In genomic region chr3:42032693-42033349, GRCh38 we compare ENCODE assay signal across 1 cellular context.
TF ChIP-seq lines count a peak whose summit lies in the region.

No MANE protein-coding gene starts in this region.

TF ChIP-seq in HepG2, 621 proteins besides CTCF, POLR2A, EP300 and RAD21 (continued from another document and continues in another):
- TF ChIP-seq ZNF577 (CRISPR knock-in tag; IDR thresholded peaks at IDR 0.05; ENCODE audit: borderline replicate concordance, low read depth): no peak
- no peak for TF ChIP-seq ZNF768 (CRISPR knock-in tag; IDR thresholded peaks at IDR 0.05)
- TF ChIP-seq DNMT1 (CRISPR knock-in tag; IDR thresholded peaks at IDR 0.05): no peak
- TF ChIP-seq HNRNPLL (IDR thresholded peaks at IDR 0.05; ENCODE audit: low read depth, low read length, poor library complexity, severe bottlenecking): no peak
- no peak for TF ChIP-seq SP1 (IDR thresholded peaks at IDR 0.05)
- no peak; the same call in 1 of the 2 replicates for TF ChIP-seq SP1 (CRISPR knock-in tag; IDR thresholded peaks at IDR 0.05)
- TF ChIP-seq ZNF713 (CRISPR knock-in tag; IDR thresholded peaks at IDR 0.05): no peak
- no peak for TF ChIP-seq ZNF709 (CRISPR knock-in tag; IDR thresholded peaks at IDR 0.05)
- no peak for TF ChIP-seq ZNF207 (IDR thresholded peaks at IDR 0.05; ENCODE audit: borderline replicate concordance)
- TF ChIP-seq DBP (CRISPR knock-in tag; IDR thresholded peaks at IDR 0.05; ENCODE audit: not compliant biosample characterization): no peak
- no peak for TF ChIP-seq BATF2 (CRISPR knock-in tag; IDR thresholded peaks at IDR 0.05)
- 0 out of 2 replicates have a peak, but pooled peaks have one; percentile 43 for TF ChIP-seq ZNF749 (CRISPR knock-in tag; IDR thresholded peaks at IDR 0.05; ENCODE audit: borderline replicate concordance)
- no peak for TF ChIP-seq ZNF547 (CRISPR knock-in tag; IDR thresholded peaks at IDR 0.05)
- no peak for TF ChIP-seq RBAK (CRISPR knock-in tag; IDR thresholded peaks at IDR 0.05)
- peak; percentile 88 for TF ChIP-seq ZNF331 (CRISPR knock-in tag; IDR thresholded peaks at IDR 0.05)
- no peak for TF ChIP-seq ZNF136 (CRISPR knock-in tag; IDR thresholded peaks at IDR 0.05; ENCODE audit: low read depth)
- TF ChIP-seq ZNF317 (CRISPR knock-in tag; IDR thresholded peaks at IDR 0.05): peak; percentile 80
- TF ChIP-seq ZNF180 (CRISPR knock-in tag; IDR thresholded peaks at IDR 0.05; ENCODE audit: borderline replicate concordance, low read depth): no peak
- peak; percentile 70; the same call in 1 of the 2 replicates for TF ChIP-seq NAIF1 (CRISPR knock-in tag; IDR thresholded peaks at IDR 0.05; ENCODE audit: borderline replicate concordance)
- no peak for TF ChIP-seq ZNF513 (CRISPR knock-in tag; conservative IDR thresholded peaks at IDR 0.05)
- no peak for TF ChIP-seq MLXIP (CRISPR knock-in tag; IDR thresholded peaks at IDR 0.05; ENCODE audit: borderline replicate concordance)
- peak; percentile 76 for TF ChIP-seq ZNF264 (CRISPR knock-in tag; IDR thresholded peaks at IDR 0.05)
- peak; percentile 66 for TF ChIP-seq ZNF18 (CRISPR knock-in tag; IDR thresholded peaks at IDR 0.05; ENCODE audit: insufficient replicate concordance)
- TF ChIP-seq HMG20B (CRISPR knock-in tag; conservative IDR thresholded peaks at IDR 0.05): peak; percentile 83
- TF ChIP-seq REXO4 (CRISPR knock-in tag; IDR thresholded peaks at IDR 0.05; ENCODE audit: borderline replicate concordance): no peak
- no peak for TF ChIP-seq KIAA2018 (CRISPR knock-in tag; IDR thresholded peaks at IDR 0.05; ENCODE audit: borderline replicate concordance)
- TF ChIP-seq ZFP1 (CRISPR knock-in tag; IDR thresholded peaks at IDR 0.05): peak; percentile 58
- TF ChIP-seq BORCS8-MEF2B (CRISPR knock-in tag; IDR thresholded peaks at IDR 0.05): no peak
- no peak for TF ChIP-seq THAP7 (CRISPR knock-in tag; IDR thresholded peaks at IDR 0.05)
- no peak for TF ChIP-seq GLMP (CRISPR knock-in tag; IDR thresholded peaks at IDR 0.05; ENCODE audit: borderline replicate concordance)
- TF ChIP-seq BRD4 (CRISPR knock-in tag; IDR thresholded peaks at IDR 0.05): no peak
- TF ChIP-seq FOXO1 (CRISPR knock-in tag; IDR thresholded peaks at IDR 0.05): peak; percentile 97
- no peak for TF ChIP-seq ZNF367 (CRISPR knock-in tag; IDR thresholded peaks at IDR 0.05; ENCODE audit: borderline replicate concordance)
- TF ChIP-seq HIVEP1 (CRISPR knock-in tag; IDR thresholded peaks at IDR 0.05): 0 out of 2 replicates have a peak, but pooled peaks have one; percentile 25
- no peak; the same call in 1 of the 2 replicates for TF ChIP-seq JDP2 (CRISPR knock-in tag; IDR thresholded peaks at IDR 0.05; ENCODE audit: borderline replicate concordance)
- peak; percentile 94 for TF ChIP-seq HNF4A (CRISPR knock-in tag; IDR thresholded peaks at IDR 0.05)
- TF ChIP-seq HOXA5 (CRISPR knock-in tag; IDR thresholded peaks at IDR 0.05): peak; percentile 69; the same call in 1 of the 2 replicates
- peak; percentile 96 for TF ChIP-seq POGZ (CRISPR knock-in tag; IDR thresholded peaks at IDR 0.05)
- no peak for TF ChIP-seq SMAD9 (CRISPR knock-in tag; IDR thresholded peaks at IDR 0.05)
- TF ChIP-seq ZSCAN29 (CRISPR knock-in tag; conservative IDR thresholded peaks at IDR 0.05): no peak
- peak; percentile 70 for TF ChIP-seq KDM6A (CRISPR knock-in tag; IDR thresholded peaks at IDR 0.05; ENCODE audit: low read depth)
- no peak for TF ChIP-seq ATF6 (CRISPR knock-in tag; conservative IDR thresholded peaks at IDR 0.05)
- no peak; the same call in 1 of the 2 replicates for TF ChIP-seq ZNF205 (CRISPR knock-in tag; IDR thresholded peaks at IDR 0.05)
- no peak for TF ChIP-seq ZNF33A (CRISPR knock-in tag; IDR thresholded peaks at IDR 0.05; ENCODE audit: borderline replicate concordance)
- no peak for TF ChIP-seq ZNF598 (CRISPR knock-in tag; IDR thresholded peaks at IDR 0.05; ENCODE audit: borderline replicate concordance)
